18 cellular contexts compared by ENCODE assay signal in the genomic region with DNA sequence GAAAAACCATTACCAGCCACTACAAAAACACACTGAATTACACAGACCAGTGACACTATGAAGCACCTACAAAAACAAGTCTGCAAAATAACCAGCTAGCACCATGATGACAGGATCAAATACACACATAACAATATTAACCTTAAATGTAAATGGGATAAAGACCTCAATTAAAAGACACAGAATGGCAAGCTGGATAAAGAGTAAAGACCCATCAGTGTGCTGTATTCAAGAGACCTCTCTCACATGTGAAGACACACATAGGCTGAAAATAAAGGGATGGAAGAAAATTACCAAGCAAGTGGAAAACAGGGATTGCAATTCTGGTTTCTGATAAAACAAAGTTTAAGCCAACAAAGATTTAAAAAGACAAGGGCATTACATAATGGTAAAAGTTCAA.
"Had no signal": no experiment of that assay in that cellular context is flagged by ENCODE, and none has a peak within 500 bp of the region (broad histone marks: within the 10 kb centered on the region; RNA-seq: fewer than 3 reads in every experiment).

No MANE protein-coding gene starts in this region.

- H3K9me3 ChIP-seq: neutrophil, ovary, pancreas, prostate gland, psoas muscle, right lobe of liver had no signal

- H3K36me3 ChIP-seq: neural progenitor cell, neutrophil, ovary, pancreas, prostate gland, right atrium auricular region, right lobe of liver, sigmoid colon, spleen had no signal

- H3K27ac ChIP-seq: neural progenitor cell, neutrophil, ovary, pancreas, parathyroid adenoma, prostate gland, psoas muscle, right atrium auricular region, right lobe of liver, sigmoid colon, skin epidermis, spleen had no signal

- H3K4me1 ChIP-seq: neural progenitor cell, pancreas, parathyroid adenoma, prostate gland, psoas muscle, right atrium auricular region, right lobe of liver, sigmoid colon, spleen had no signal

- H3K4me3 ChIP-seq: neural progenitor cell, ovary, pancreas, prostate gland, psoas muscle, right atrium auricular region, right lobe of liver, sigmoid colon, skin epidermis, smooth muscle cell, spleen had no signal

- ATAC-seq: naive thymus-derived CD8-positive, alpha-beta T cell; natural killer cell; natural killer cell treated with Interleukin-12 subunit alpha and Interleukin-12 subunit beta and Interleukin-15 and Interleukin-18, amount 100 ng/mL, for 72 hours; pancreas; psoas muscle; right cardiac atrium; right lobe of liver; sciatic nerve had no signal
